ENCODE assay signal across 10 cellular contexts in the genomic region with DNA sequence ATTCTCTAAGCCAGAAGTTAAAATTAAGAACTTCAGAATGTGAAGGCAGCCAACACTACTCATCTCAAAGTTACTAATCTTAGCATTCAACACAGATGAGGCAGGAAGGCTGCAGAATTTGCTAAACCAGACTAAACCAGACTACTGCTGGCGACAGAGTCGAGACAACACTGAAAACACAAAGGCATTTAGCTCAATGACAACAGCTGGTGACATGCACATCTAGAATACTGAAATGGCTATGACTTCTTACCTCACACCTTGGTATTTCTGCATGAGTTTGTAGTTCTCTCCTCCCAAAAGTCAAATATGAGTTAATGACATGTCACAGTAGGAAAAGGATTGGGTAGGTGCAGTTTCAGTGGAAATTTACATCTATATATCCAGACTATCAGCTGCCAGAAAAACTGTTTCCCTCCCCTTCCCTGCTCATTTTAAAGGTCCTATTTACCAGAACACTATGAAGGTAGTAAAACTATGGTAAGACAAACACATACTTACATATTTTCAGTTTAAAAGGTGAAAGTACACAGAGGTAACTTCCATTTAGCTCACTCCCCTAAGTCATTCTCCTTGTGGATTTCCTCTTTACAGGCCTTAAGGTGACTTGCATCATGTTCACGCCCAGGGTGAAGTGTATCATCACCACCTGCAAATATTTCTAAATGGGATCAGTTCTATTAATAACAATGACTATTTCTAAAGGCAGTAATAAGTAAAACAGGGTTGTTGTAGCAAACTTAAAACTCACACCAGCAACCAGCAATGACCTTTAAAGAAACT. TPM values are rescaled to one million over a fixed set of nuclear protein-coding genes. Genes with fewer than 3 reads are reported as not detected.
A peak's percentile ranks its signal among the peaks of the same experiment; 100 is the strongest.
DNase-seq lines count a peak whose midpoint lies in the region; ATAC-seq and TF ChIP-seq lines count a peak whose summit lies in the region.
"Had no signal": no experiment of that assay in that cellular context is flagged by ENCODE, and none has a peak within 500 bp of the region (broad histone marks: within the 10 kb centered on the region; RNA-seq: fewer than 3 reads in every experiment).

No MANE protein-coding gene starts in this region.

- H3K4me1 ChIP-seq in right cardiac atrium (ENCODE audit: control insufficient read depth, insufficient read depth, low read length): peaks cover 24% of the 10 kb centered on the region
- H3K4me1 ChIP-seq in thyroid gland: peaks cover 66 to 67% of the 10 kb centered on the region in 2 donors

- H3K4me1 Mint-ChIP-seq in activated naive CD8-positive, alpha-beta T cell (ENCODE audit: low read depth): peaks cover 94% of the 10 kb centered on the region

- ATAC-seq in Right ventricle myocardium superior (ENCODE audit: poor library complexity) (peak; percentile 23), right cardiac atrium (no peak), GM21360 (IDR thresholded peaks at IDR 0.05; ENCODE audit: unreplicated experiment) (no peak)

- DNase-seq in Right ventricle myocardium superior (no peak), right cardiac atrium (no peak), medulla oblongata (ENCODE audit: extremely low spot score) (peak; percentile 75), thyroid gland (peak in 1 of 2 donors; percentile 36), NCI-H446 (lab: John Stamatoyannopoulos, UW) (no peak), G401 (ENCODE audit: low spot score) (no peak)
- DNase-seq: C1 segment of cervical spinal cord, nephron progenitor cell had no signal

- H3K27ac ChIP-seq in right cardiac atrium (ENCODE audit: low read length) (no peak overlapping the region), thyroid gland (peak overlapping the region; percentile 20 to 55 (median 43))

- H3K36me3 ChIP-seq in thyroid gland: no peaks in the 10 kb centered on the region

- H3K27me3 Mint-ChIP-seq in activated naive CD8-positive, alpha-beta T cell: no peaks in the 10 kb centered on the region

- WGBS in right cardiac atrium: 46% methylated on average over 3 of the region's 3 CpGs
- 37 to 52% methylated on average over 3 of the region's 3 CpGs for whole genome bisulfite sequencing in thyroid gland, 2 donors

- H3K9me3 ChIP-seq in right cardiac atrium (ENCODE audit: control insufficient read depth, low read length) (no peaks in the 10 kb centered on the region), thyroid gland (no peaks in the 10 kb centered on the region)

- no peaks in the 10 kb centered on the region for H3K27me3 ChIP-seq in right cardiac atrium (ENCODE audit: control insufficient read depth, insufficient read depth)
- no peaks in the 10 kb centered on the region for H3K27me3 ChIP-seq in thyroid gland

- in situ Hi-C loops in G401 (cut with HindIII; ENCODE audit: low sequenced_read_pairs): no loop called here

- H3K4me3 Mint-ChIP-seq in activated naive CD8-positive, alpha-beta T cell: peak overlapping the region; percentile 57
- H3K4me3 Mint-ChIP-seq: nephron progenitor cell had no signal

- intact Hi-C loops in Right ventricle myocardium superior (cut with DNase I): loop anchor here (10.0 kb wide), 1 partner anchor 50 kb away; no protein-coding TSS in a partner anchor
- intact Hi-C loops in right cardiac atrium (cut with DNase I): loop anchor here in 1 of 4 donors (10.0 kb wide), 1 partner anchor 50 kb away; no protein-coding TSS in a partner anchor
- intact Hi-C loops in thyroid gland (cut with DNase I): no loop called here

- H3K9me3 Mint-ChIP-seq in activated naive CD8-positive, alpha-beta T cell (ENCODE audit: low read depth): no peaks in the 10 kb centered on the region
- H3K9me3 Mint-ChIP-seq: nephron progenitor cell had no signal

- no peak for TF ChIP-seq POLR2A in thyroid gland (IDR thresholded peaks at IDR 0.05)

- H3K36me3 Mint-ChIP-seq in activated naive CD8-positive, alpha-beta T cell: peaks cover 9% of the 10 kb centered on the region

- H3K27ac Mint-ChIP-seq in activated naive CD8-positive, alpha-beta T cell: peak overlapping the region; percentile 94
- H3K27ac Mint-ChIP-seq: nephron progenitor cell had no signal

- no peak overlapping the region for H3K4me3 ChIP-seq in right cardiac atrium (ENCODE audit: low read length)
- H3K4me3 ChIP-seq in thyroid gland (replicated peaks in 1 of 3): no peak overlapping the region

- no peak for TF ChIP-seq CTCF in thyroid gland (IDR thresholded peaks at IDR 0.05)

RNA-seq across cellular contexts. Expression of a gene that starts 21.4 kb away (rescaled TPM):
- total RNA-seq in Right ventricle myocardium superior: 14.4 TPM
- 10 to 100 TPM; 21.0 to 33.6 (median 24.5) TPM for total RNA-seq in right cardiac atrium
- polyA plus RNA-seq in right cardiac atrium: 7.1 TPM
- 10 to 100 TPM; 65.2 to 92.9 (median 70.0) TPM for total RNA-seq in thyroid gland
- 0.12 and 0.17 TPM in 2 replicates for total RNA-seq in G401 (2014; rRNA removed; shearing (Covaris generic))

Comparison
In these comparisons a context has a peak if more than half of its experiments do, and no peak if none do; other contexts are left out.
1. RNA of a gene that starts 21.4 kb away (total RNA-seq): 65.2 to 92.9 TPM in thyroid gland, 21.0 to 33.6 TPM in right cardiac atrium and 14.4 TPM in Right ventricle myocardium superior (single experiment); 0.12 to 0.17 TPM in G401; every median in the first group is over 10 times any median in the second.